In the genomic region with DNA sequence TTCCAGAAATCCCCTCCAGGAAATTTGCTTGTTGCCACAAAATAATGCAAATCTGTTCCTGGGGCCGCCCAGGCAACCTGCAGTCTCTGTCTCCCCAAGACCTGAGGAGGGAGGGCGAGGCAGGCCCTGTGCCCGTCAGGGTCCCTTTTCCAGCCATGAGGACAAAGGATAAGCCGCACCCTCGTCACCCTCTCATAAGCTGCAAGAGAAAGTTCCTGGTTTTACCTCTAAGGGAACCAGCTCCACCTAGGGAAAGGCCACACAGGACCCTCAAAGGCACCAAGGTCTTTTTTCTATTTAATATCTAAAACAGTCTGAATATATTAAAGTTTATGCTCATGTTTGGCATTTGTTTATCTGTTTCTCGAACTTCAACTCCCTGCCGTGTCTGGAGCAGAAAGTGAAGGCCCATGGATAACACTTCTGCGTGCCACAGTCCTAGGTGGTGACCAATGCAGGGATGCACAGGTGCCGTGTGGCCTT, we compare ENCODE assay signal across 10 cellular contexts. TPM values are rescaled to one million over a fixed set of nuclear protein-coding genes. Genes with fewer than 3 reads are reported as not detected.
DNase-seq lines count a peak whose midpoint lies in the region; ATAC-seq, FAIRE-seq and TF ChIP-seq lines count a peak whose summit lies in the region.
"Had no signal": no experiment of that assay in that cellular context is flagged by ENCODE, and none has a peak within 500 bp of the region (broad histone marks: within the 10 kb centered on the region; RNA-seq: fewer than 3 reads in every experiment).

No MANE protein-coding gene starts in this region.

- no peaks in the 10 kb centered on the region for H3K9me1 ChIP-seq in keratinocyte (ENCODE audit: control insufficient read depth, extremely low read depth, insufficient read depth, low read length)

- H3K27me3 ChIP-seq in BLaER1 (no peaks in the 10 kb centered on the region), keratinocyte (ENCODE audit: control insufficient read depth, extremely low read depth, insufficient read depth, low read length) (no peaks in the 10 kb centered on the region)

- ATAC-seq in WTC11, result peak; percentile 1; the same call in 1 of the 2 replicates
- no peak for ATAC-seq in HG02571 (IDR thresholded peaks at IDR 0.05; ENCODE audit: unreplicated experiment)
- ATAC-seq in HG02970 (IDR thresholded peaks at IDR 0.05; ENCODE audit: low FRiP score, unreplicated experiment), result no peak
- ATAC-seq in activated T-helper 17 cell treated with anti-CD3 and anti-CD28 coated beads, Interleukin-2, amount 50 U/mL, for 72 hours (replicated peaks), result no peak

- H3K27ac ChIP-seq in BLaER1 (peak overlapping the region; percentile 67), keratinocyte (ENCODE audit: control insufficient read depth, insufficient read depth, low read length) (peak overlapping the region; percentile 78)

- H3K4me3 ChIP-seq in BLaER1 (no peak overlapping the region), keratinocyte (ENCODE audit: control insufficient read depth in 2 of 3, extremely low read depth in 1 of 3, insufficient read depth in 2 of 3, low read depth in 1 of 3, low read length in 3 of 3) (peak overlapping the region in 2 of 3 experiments; percentile 30 to 40)

- no peaks in the 10 kb centered on the region for H3K36me3 Mint-ChIP-seq in WTC11
- H3K36me3 Mint-ChIP-seq in progenitor cell of endocrine pancreas (ENCODE audit: insufficient read depth), result no peaks in the 10 kb centered on the region
- no peaks in the 10 kb centered on the region for H3K36me3 Mint-ChIP-seq in activated T-helper 17 cell treated with anti-CD3 and anti-CD28 coated beads, Interleukin-2, amount 50 U/mL, for 72 hours (ENCODE audit: low read depth)

- TF ChIP-seq CTCF in WTC11 (IDR thresholded peaks at IDR 0.05), result no peak
- no peak for TF ChIP-seq CTCF in keratinocyte (optimal IDR thresholded peaks at IDR 0.05 in 1 of 3, IDR thresholded peaks at IDR 0.05 in 1 of 3, conservative IDR thresholded peaks at IDR 0.05 in 1 of 3; ENCODE audit: extremely low read depth in 1 of 3, insufficient read depth in 2 of 3, low read length in 3 of 3)
- no peak for TF ChIP-seq CTCF in progenitor cell of endocrine pancreas (IDR thresholded peaks at IDR 0.05; ENCODE audit: unreplicated experiment)

- H3K9me3 ChIP-seq in BLaER1 (no peaks in the 10 kb centered on the region), keratinocyte (ENCODE audit: control insufficient read depth, low read depth, low read length) (no peaks in the 10 kb centered on the region)

- H2AFZ ChIP-seq in keratinocyte (ENCODE audit: control insufficient read depth, low read length), result peak overlapping the region; percentile 76

- CTCF ChIA-PET in WTC11 (lab: Charles Lee), result interaction anchor here (1.0 to 1.9 kb wide), 5 partner anchors 11 to 67 kb away, joined by 3 to 6 read pairs (median 5); a partner anchor contains a TSS

- H3K27ac Mint-ChIP-seq in WTC11 (peak overlapping the region; percentile 65; the same call in 1 of the 2 replicates), progenitor cell of endocrine pancreas (peak overlapping the region; percentile 86)
- H3K27ac Mint-ChIP-seq in activated T-helper 17 cell treated with anti-CD3 and anti-CD28 coated beads, Interleukin-2, amount 50 U/mL, for 72 hours, result no peak overlapping the region

- dilution Hi-C loops in keratinocyte (cut with MboI; ENCODE audit: extremely low pct_ligation_motif_present, low sequenced_read_pairs), result no loop called here

- H3K4me1 ChIP-seq in BLaER1 (peaks cover 88% of the 10 kb centered on the region), keratinocyte (ENCODE audit: control insufficient read depth, extremely low read depth, insufficient read depth, low read length) (peaks cover 62% of the 10 kb centered on the region)

- no peaks in the 10 kb centered on the region for H3K79me2 ChIP-seq in keratinocyte (ENCODE audit: control insufficient read depth, insufficient read depth, low read length)

- H3K9ac ChIP-seq in BLaER1 (0 out of 2 replicates have a peak overlapping the region, but pooled peaks have one; percentile 41), keratinocyte (ENCODE audit: control insufficient read depth, extremely low read depth, insufficient read depth, low read length) (peak overlapping the region; percentile 68)

- FAIRE-seq in keratinocyte (lab: Jason Lieb, UNC), result no peak
- FAIRE-seq: astrocyte had no signal

- H3K9me3 Mint-ChIP-seq in WTC11, result no peaks in the 10 kb centered on the region
- H3K9me3 Mint-ChIP-seq in progenitor cell of endocrine pancreas (ENCODE audit: low read depth), result no peaks in the 10 kb centered on the region
- H3K9me3 Mint-ChIP-seq in activated T-helper 17 cell treated with anti-CD3 and anti-CD28 coated beads, Interleukin-2, amount 50 U/mL, for 72 hours, result no peaks in the 10 kb centered on the region

- no peak for DNase-seq in WTC11 (ENCODE audit: low spot score)
- no peak for DNase-seq in keratinocyte (ENCODE audit: low read depth, low spot score)
- DNase-seq in progenitor cell of endocrine pancreas (ENCODE audit: low spot score, unreplicated experiment), result no peak
- DNase-seq in A172 (ENCODE audit: low spot score), result no peak
- DNase-seq: NCI-H1092 treated with DMSO at 0.1 percent for 48 hours had no signal

- no peak overlapping the region for H3K4me3 Mint-ChIP-seq in WTC11
- no peak overlapping the region for H3K4me3 Mint-ChIP-seq in progenitor cell of endocrine pancreas (ENCODE audit: low read depth)
- no peak overlapping the region for H3K4me3 Mint-ChIP-seq in activated T-helper 17 cell treated with anti-CD3 and anti-CD28 coated beads, Interleukin-2, amount 50 U/mL, for 72 hours

- POLR2A ChIA-PET in WTC11 (lab: Charles Lee), result interaction anchor here (1.6 kb wide), 1 partner anchor 67 kb away, joined by 7 read pairs; a partner anchor contains a TSS

- H4K20me1 ChIP-seq in BLaER1, result no peaks in the 10 kb centered on the region
- H4K20me1 ChIP-seq in keratinocyte (ENCODE audit: control insufficient read depth, extremely low read depth, insufficient read depth, low read length), result no peaks in the 10 kb centered on the region

- H3K36me3 ChIP-seq in BLaER1 (no peaks in the 10 kb centered on the region), keratinocyte (ENCODE audit: control insufficient read depth in 2 of 2, extremely low read depth in 1 of 2, insufficient read depth in 2 of 2, low read length in 2 of 2) (no peaks in the 10 kb centered on the region)

- H3K27me3 Mint-ChIP-seq in WTC11 (ENCODE audit: low read depth) (no peaks in the 10 kb centered on the region), progenitor cell of endocrine pancreas (no peaks in the 10 kb centered on the region)
- no peaks in the 10 kb centered on the region for H3K27me3 Mint-ChIP-seq in activated T-helper 17 cell treated with anti-CD3 and anti-CD28 coated beads, Interleukin-2, amount 50 U/mL, for 72 hours

- H3K4me1 Mint-ChIP-seq in WTC11, result peaks cover 52% of the 10 kb centered on the region
- peaks cover 24% of the 10 kb centered on the region for H3K4me1 Mint-ChIP-seq in progenitor cell of endocrine pancreas (ENCODE audit: low read depth)
- H3K4me1 Mint-ChIP-seq in activated T-helper 17 cell treated with anti-CD3 and anti-CD28 coated beads, Interleukin-2, amount 50 U/mL, for 72 hours, result peaks cover 18% of the 10 kb centered on the region

- peak overlapping the region; percentile 45 for H3K4me2 ChIP-seq in BLaER1
- H3K4me2 ChIP-seq in keratinocyte (ENCODE audit: control insufficient read depth, extremely low read depth, insufficient read depth, low read depth, low read length), result peak overlapping the region; percentile 78

TF ChIP-seq in WTC11, 78 proteins besides CTCF, POLR2A, EP300 and RAD21 (continues in another document):
- TF ChIP-seq SP1 (CRISPR knock-in tag; conservative IDR thresholded peaks at IDR 0.05), result no peak
- TF ChIP-seq, protein P1, sequence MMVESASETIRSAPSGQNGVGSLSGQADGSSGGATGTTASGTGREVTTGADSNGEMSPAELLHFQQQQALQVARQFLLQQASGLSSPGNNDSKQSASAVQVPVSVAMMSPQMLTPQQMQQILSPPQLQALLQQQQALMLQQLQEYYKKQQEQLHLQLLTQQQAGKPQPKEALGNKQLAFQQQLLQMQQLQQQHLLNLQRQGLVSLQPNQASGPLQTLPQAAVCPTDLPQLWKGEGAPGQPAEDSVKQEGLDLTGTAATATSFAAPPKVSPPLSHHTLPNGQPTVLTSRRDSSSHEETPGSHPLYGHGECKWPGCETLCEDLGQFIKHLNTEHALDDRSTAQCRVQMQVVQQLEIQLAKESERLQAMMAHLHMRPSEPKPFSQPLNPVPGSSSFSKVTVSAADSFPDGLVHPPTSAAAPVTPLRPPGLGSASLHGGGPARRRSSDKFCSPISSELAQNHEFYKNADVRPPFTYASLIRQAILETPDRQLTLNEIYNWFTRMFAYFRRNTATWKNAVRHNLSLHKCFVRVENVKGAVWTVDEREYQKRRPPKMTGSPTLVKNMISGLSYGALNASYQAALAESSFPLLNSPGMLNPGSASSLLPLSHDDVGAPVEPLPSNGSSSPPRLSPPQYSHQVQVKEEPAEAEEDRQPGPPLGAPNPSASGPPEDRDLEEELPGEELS (CRISPR knock-in tag; IDR thresholded peaks at IDR 0.05), result 0 out of 2 replicates have a peak, but pooled peaks have one; percentile 1
- TF ChIP-seq, protein P2, sequence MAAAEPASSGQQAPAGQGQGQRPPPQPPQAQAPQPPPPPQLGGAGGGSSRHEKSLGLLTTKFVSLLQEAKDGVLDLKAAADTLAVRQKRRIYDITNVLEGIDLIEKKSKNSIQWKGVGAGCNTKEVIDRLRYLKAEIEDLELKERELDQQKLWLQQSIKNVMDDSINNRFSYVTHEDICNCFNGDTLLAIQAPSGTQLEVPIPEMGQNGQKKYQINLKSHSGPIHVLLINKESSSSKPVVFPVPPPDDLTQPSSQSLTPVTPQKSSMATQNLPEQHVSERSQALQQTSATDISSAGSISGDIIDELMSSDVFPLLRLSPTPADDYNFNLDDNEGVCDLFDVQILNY (CRISPR knock-in tag; IDR thresholded peaks at IDR 0.05), result no peak

RNA-seq across cellular contexts. Expression of a gene that starts 44.9 kb away (rescaled TPM):
- total RNA-seq in WTC11 (2021) (197 to 215 TPM (median 210 TPM) in 3 replicates), progenitor cell of endocrine pancreas (175 and 177 TPM in 2 replicates)
- 212 to 326 TPM (median 232 TPM) in 3 replicates for polyA plus RNA-seq in keratinocyte
- 220 TPM for polyA plus RNA-seq in keratinocyte (2011; ENCODE audit: low read depth)
- polyA plus RNA-seq in keratinocyte (2011; cell fraction: cytosol; rRNA removed), result 184 and 333 TPM in 2 replicates
- polyA plus RNA-seq in keratinocyte (2011; cell fraction: nucleus; rRNA removed), result 134 and 170 TPM in 2 replicates
- polyA plus RNA-seq in keratinocyte (2012; ENCODE audit: low replicate concordance), result 189 and 205 TPM in 2 replicates
- polyA minus RNA-seq in keratinocyte, result 44.7 to 97.9 TPM (median 90.4 TPM) in 3 replicates
- polyA minus RNA-seq in keratinocyte (2011; cell fraction: cytosol; rRNA and poly(A)+ RNA removed), result 96.5 TPM
- polyA minus RNA-seq in keratinocyte (2011; cell fraction: nucleus; rRNA and poly(A)+ RNA removed), result 27.1 and 51.3 TPM in 2 replicates
- 100 to 1,000 TPM; 295 to 386 TPM for total RNA-seq in activated T-helper 17 cell treated with anti-CD3 and anti-CD28 coated beads, Interleukin-2, amount 50 U/mL, for 72 hours
- total RNA-seq in A172 (2014; rRNA removed; shearing (Covaris generic)), result 309 and 344 TPM in 2 replicates
